1 cellular context compared by ENCODE assay signal in the genomic region with DNA sequence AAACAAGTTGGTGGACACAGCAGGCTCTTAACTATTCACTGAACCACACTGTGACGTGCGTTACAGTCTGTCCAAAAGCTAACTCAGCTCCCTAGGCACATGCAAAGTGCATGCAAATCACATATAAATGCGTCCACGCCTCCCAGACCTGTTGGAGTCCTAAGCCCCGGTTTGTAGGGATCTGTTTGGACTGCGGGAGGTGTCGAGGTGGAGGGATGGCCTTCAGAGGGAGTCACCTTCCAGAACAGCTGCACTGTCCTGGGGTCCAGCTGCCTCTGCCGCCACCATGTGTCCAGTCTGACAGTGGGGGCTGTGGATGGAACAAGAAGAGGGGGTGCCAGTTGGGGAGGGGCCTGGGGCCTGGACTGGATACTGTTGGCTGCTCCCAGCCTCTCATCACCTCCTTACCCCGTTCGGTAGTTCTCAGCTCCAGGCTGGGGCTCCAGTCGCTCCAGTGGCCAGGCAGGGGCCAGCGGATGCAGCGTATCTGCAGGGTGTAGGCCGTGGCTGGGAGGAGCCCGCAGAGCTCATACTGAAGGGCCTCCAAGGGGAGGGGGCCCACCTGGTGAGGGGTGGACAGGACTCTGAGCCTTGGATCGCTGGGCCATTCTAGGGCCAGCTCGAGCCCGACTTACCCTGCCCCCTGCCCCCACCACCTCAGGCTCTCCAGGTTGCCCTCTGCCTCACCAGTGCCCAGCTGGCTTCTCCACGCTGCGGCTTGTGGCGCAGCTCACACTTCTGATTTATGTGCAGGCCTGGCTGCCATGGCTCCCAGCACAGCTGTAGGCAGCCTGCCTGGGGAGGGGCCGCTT.
TF ChIP-seq lines count a peak whose summit lies in the region.

No MANE protein-coding gene starts in this region.

TF ChIP-seq in HEK293, 187 proteins besides CTCF, POLR2A, EP300 and RAD21 (continued from another document):
- TF ChIP-seq, protein P1, sequence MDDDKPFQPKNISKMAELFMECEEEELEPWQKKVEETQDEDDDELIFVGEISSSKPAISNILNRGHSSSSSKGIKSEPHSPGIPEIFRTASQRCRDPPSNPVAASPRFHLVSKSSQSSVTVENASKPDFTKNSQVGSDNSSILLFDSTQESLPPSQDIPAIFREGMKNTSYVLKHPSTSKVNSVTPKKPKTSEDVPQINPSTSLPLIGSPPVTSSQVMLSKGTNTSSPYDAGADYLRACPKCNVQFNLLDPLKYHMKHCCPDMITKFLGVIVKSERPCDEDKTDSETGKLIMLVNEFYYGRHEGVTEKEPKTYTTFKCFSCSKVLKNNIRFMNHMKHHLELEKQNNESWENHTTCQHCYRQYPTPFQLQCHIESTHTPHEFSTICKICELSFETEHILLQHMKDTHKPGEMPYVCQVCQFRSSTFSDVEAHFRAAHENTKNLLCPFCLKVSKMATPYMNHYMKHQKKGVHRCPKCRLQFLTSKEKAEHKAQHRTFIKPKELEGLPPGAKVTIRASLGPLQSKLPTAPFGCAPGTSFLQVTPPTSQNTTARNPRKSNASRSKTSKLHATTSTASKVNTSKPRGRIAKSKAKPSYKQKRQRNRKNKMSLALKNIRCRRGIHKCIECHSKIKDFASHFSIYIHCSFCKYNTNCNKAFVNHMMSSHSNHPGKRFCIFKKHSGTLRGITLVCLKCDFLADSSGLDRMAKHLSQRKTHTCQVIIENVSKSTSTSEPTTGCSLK (tag by site-specific recombination; IDR thresholded peaks at IDR 0.05) = no peak
- no peak for TF ChIP-seq ZNF2 (tag by site-specific recombination; IDR thresholded peaks at IDR 0.05)
- TF ChIP-seq, protein P2, sequence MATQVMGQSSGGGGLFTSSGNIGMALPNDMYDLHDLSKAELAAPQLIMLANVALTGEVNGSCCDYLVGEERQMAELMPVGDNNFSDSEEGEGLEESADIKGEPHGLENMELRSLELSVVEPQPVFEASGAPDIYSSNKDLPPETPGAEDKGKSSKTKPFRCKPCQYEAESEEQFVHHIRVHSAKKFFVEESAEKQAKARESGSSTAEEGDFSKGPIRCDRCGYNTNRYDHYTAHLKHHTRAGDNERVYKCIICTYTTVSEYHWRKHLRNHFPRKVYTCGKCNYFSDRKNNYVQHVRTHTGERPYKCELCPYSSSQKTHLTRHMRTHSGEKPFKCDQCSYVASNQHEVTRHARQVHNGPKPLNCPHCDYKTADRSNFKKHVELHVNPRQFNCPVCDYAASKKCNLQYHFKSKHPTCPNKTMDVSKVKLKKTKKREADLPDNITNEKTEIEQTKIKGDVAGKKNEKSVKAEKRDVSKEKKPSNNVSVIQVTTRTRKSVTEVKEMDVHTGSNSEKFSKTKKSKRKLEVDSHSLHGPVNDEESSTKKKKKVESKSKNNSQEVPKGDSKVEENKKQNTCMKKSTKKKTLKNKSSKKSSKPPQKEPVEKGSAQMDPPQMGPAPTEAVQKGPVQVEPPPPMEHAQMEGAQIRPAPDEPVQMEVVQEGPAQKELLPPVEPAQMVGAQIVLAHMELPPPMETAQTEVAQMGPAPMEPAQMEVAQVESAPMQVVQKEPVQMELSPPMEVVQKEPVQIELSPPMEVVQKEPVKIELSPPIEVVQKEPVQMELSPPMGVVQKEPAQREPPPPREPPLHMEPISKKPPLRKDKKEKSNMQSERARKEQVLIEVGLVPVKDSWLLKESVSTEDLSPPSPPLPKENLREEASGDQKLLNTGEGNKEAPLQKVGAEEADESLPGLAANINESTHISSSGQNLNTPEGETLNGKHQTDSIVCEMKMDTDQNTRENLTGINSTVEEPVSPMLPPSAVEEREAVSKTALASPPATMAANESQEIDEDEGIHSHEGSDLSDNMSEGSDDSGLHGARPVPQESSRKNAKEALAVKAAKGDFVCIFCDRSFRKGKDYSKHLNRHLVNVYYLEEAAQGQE (tag by site-specific recombination; IDR thresholded peaks at IDR 0.05) = no peak
- no peak for TF ChIP-seq YY1 (tag by site-specific recombination; IDR thresholded peaks at IDR 0.05)
- TF ChIP-seq, protein P3, sequence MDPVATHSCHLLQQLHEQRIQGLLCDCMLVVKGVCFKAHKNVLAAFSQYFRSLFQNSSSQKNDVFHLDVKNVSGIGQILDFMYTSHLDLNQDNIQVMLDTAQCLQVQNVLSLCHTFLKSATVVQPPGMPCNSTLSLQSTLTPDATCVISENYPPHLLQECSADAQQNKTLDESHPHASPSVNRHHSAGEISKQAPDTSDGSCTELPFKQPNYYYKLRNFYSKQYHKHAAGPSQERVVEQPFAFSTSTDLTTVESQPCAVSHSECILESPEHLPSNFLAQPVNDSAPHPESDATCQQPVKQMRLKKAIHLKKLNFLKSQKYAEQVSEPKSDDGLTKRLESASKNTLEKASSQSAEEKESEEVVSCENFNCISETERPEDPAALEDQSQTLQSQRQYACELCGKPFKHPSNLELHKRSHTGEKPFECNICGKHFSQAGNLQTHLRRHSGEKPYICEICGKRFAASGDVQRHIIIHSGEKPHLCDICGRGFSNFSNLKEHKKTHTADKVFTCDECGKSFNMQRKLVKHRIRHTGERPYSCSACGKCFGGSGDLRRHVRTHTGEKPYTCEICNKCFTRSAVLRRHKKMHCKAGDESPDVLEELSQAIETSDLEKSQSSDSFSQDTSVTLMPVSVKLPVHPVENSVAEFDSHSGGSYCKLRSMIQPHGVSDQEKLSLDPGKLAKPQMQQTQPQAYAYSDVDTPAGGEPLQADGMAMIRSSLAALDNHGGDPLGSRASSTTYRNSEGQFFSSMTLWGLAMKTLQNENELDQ (tag by site-specific recombination; IDR thresholded peaks at IDR 0.05; ENCODE audit: low read depth) = no peak
- no peak for TF ChIP-seq ZIC2 (tag by site-specific recombination; IDR thresholded peaks at IDR 0.05)
- TF ChIP-seq, protein P4, sequence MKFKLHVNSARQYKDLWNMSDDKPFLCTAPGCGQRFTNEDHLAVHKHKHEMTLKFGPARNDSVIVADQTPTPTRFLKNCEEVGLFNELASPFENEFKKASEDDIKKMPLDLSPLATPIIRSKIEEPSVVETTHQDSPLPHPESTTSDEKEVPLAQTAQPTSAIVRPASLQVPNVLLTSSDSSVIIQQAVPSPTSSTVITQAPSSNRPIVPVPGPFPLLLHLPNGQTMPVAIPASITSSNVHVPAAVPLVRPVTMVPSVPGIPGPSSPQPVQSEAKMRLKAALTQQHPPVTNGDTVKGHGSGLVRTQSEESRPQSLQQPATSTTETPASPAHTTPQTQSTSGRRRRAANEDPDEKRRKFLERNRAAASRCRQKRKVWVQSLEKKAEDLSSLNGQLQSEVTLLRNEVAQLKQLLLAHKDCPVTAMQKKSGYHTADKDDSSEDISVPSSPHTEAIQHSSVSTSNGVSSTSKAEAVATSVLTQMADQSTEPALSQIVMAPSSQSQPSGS (tag by site-specific recombination; IDR thresholded peaks at IDR 0.05; ENCODE audit: low read depth) = no peak
- TF ChIP-seq MYNN (tag by site-specific recombination; IDR thresholded peaks at IDR 0.05; ENCODE audit: borderline replicate concordance) = no peak
- TF ChIP-seq, protein P5, sequence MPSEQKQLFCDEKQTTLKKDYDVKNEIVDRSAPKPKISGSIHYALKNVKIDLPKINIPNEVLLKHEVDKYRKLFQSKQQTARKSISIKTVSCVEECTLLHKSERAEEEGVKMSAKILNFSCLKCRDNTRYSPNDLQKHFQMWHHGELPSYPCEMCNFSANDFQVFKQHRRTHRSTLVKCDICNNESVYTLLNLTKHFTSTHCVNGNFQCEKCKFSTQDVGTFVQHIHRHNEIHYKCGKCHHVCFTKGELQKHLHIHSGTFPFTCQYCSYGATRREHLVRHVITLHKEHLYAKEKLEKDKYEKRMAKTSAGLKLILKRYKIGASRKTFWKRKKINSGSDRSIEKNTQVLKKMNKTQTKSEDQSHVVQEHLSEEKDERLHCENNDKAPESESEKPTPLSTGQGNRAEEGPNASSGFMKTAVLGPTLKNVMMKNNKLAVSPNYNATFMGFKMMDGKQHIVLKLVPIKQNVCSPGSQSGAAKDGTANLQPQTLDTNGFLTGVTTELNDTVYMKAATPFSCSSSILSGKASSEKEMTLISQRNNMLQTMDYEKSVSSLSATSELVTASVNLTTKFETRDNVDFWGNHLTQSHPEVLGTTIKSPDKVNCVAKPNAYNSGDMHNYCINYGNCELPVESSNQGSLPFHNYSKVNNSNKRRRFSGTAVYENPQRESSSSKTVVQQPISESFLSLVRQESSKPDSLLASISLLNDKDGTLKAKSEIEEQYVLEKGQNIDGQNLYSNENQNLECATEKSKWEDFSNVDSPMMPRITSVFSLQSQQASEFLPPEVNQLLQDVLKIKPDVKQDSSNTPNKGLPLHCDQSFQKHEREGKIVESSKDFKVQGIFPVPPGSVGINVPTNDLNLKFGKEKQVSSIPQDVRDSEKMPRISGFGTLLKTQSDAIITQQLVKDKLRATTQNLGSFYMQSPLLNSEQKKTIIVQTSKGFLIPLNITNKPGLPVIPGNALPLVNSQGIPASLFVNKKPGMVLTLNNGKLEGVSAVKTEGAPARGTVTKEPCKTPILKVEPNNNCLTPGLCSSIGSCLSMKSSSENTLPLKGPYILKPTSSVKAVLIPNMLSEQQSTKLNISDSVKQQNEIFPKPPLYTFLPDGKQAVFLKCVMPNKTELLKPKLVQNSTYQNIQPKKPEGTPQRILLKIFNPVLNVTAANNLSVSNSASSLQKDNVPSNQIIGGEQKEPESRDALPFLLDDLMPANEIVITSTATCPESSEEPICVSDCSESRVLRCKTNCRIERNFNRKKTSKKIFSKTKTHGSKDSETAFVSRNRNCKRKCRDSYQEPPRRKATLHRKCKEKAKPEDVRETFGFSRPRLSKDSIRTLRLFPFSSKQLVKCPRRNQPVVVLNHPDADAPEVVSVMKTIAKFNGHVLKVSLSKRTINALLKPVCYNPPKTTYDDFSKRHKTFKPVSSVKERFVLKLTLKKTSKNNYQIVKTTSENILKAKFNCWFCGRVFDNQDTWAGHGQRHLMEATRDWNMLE (tag by site-specific recombination; conservative IDR thresholded peaks at IDR 0.05; ENCODE audit: low read depth) = no peak
- TF ChIP-seq, protein P6, sequence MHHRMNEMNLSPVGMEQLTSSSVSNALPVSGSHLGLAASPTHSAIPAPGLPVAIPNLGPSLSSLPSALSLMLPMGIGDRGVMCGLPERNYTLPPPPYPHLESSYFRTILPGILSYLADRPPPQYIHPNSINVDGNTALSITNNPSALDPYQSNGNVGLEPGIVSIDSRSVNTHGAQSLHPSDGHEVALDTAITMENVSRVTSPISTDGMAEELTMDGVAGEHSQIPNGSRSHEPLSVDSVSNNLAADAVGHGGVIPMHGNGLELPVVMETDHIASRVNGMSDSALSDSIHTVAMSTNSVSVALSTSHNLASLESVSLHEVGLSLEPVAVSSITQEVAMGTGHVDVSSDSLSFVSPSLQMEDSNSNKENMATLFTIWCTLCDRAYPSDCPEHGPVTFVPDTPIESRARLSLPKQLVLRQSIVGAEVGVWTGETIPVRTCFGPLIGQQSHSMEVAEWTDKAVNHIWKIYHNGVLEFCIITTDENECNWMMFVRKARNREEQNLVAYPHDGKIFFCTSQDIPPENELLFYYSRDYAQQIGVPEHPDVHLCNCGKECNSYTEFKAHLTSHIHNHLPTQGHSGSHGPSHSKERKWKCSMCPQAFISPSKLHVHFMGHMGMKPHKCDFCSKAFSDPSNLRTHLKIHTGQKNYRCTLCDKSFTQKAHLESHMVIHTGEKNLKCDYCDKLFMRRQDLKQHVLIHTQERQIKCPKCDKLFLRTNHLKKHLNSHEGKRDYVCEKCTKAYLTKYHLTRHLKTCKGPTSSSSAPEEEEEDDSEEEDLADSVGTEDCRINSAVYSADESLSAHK (tag by site-specific recombination; IDR thresholded peaks at IDR 0.05) = no peak
- no peak for TF ChIP-seq ZBTB17 (tag by site-specific recombination; IDR thresholded peaks at IDR 0.05)
- TF ChIP-seq ZBTB21 (tag by site-specific recombination; IDR thresholded peaks at IDR 0.05) = no peak
- no peak for TF ChIP-seq OSR2 (tag by site-specific recombination; IDR thresholded peaks at IDR 0.05)
- TF ChIP-seq ZNF146 (tag by site-specific recombination; IDR thresholded peaks at IDR 0.05) = no peak
